1 cellular context compared by ENCODE assay signal in the genomic region with DNA sequence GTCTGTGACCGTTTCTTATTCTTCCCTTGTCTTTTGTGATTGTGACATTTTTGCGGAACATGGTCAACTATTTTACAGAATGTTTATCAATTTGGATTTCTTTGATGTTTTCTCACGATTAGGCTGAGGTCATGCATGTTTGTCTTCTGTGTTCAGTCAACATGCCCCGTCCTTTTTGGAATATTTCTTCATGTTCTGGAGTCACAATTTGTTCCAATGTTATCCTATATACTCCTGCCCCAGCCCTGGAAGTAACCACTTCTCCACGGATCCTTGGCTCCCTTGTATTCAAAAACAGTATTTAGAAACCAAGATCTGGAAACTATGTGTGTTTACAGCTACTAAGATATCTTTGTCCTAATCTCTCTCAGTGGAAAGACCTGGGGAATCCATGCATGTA.
TF ChIP-seq lines count a peak whose summit lies in the region.

No MANE protein-coding gene starts in this region.

TF ChIP-seq in A549, 52 proteins besides CTCF, POLR2A, EP300 and RAD21:
- TF ChIP-seq MYC (IDR thresholded peaks at IDR 0.05; ENCODE audit: borderline replicate concordance, low read length), result no peak
- TF ChIP-seq, protein P1, sequence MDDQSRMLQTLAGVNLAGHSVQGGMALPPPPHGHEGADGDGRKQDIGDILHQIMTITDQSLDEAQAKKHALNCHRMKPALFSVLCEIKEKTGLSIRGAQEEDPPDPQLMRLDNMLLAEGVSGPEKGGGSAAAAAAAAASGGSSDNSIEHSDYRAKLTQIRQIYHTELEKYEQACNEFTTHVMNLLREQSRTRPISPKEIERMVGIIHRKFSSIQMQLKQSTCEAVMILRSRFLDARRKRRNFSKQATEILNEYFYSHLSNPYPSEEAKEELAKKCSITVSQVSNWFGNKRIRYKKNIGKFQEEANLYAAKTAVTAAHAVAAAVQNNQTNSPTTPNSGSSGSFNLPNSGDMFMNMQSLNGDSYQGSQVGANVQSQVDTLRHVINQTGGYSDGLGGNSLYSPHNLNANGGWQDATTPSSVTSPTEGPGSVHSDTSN (IDR thresholded peaks at IDR 0.05), result no peak
- TF ChIP-seq, protein P2, sequence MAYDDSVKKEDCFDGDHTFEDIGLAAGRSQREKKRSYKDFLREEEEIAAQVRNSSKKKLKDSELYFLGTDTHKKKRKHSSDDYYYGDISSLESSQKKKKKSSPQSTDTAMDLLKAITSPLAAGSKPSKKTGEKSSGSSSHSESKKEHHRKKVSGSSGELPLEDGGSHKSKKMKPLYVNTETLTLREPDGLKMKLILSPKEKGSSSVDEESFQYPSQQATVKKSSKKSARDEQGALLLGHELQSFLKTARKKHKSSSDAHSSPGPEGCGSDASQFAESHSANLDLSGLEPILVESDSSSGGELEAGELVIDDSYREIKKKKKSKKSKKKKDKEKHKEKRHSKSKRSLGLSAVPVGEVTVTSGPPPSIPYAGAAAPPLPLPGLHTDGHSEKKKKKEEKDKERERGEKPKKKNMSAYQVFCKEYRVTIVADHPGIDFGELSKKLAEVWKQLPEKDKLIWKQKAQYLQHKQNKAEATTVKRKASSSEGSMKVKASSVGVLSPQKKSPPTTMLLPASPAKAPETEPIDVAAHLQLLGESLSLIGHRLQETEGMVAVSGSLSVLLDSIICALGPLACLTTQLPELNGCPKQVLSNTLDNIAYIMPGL (CRISPR knock-in tag; IDR thresholded peaks at IDR 0.05; ENCODE audit: borderline replicate concordance), result no peak
- TF ChIP-seq EHMT2 (IDR thresholded peaks at IDR 0.05; ENCODE audit: low read depth), result no peak
- no peak for TF ChIP-seq ZSCAN20 (CRISPR knock-in tag; IDR thresholded peaks at IDR 0.05)
- TF ChIP-seq, protein P3, sequence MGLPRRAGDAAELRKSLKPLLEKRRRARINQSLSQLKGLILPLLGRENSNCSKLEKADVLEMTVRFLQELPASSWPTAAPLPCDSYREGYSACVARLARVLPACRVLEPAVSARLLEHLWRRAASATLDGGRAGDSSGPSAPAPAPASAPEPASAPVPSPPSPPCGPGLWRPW (IDR thresholded peaks at IDR 0.05), result no peak
- TF ChIP-seq, protein P4, sequence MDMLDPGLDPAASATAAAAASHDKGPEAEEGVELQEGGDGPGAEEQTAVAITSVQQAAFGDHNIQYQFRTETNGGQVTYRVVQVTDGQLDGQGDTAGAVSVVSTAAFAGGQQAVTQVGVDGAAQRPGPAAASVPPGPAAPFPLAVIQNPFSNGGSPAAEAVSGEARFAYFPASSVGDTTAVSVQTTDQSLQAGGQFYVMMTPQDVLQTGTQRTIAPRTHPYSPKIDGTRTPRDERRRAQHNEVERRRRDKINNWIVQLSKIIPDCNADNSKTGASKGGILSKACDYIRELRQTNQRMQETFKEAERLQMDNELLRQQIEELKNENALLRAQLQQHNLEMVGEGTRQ (IDR thresholded peaks at IDR 0.05), result no peak
- TF ChIP-seq MAFK (IDR thresholded peaks at IDR 0.05; ENCODE audit: partially characterized antibody), result no peak
- TF ChIP-seq RARB (CRISPR knock-in tag; IDR thresholded peaks at IDR 0.05), result no peak
- no peak for TF ChIP-seq FOSL2 (IDR thresholded peaks at IDR 0.05)
- no peak for TF ChIP-seq FOSL2 (CRISPR knock-in tag; IDR thresholded peaks at IDR 0.05)
